In genomic region chr4:122531038-122531437, GRCh38 we compare ENCODE assay signal across 9 cellular contexts.
"Had no signal": no experiment of that assay in that cellular context is flagged by ENCODE, and none has a peak within 500 bp of the region (broad histone marks: within the 10 kb centered on the region; RNA-seq: fewer than 3 reads in every experiment).

No MANE protein-coding gene starts in this region.

- H3K27ac Mint-ChIP-seq: HFFc6 had no signal

- H3K36me3 ChIP-seq: HAP-1 had no signal

- ATAC-seq: HCT116, HepG2 had no signal

- H3K9me3 Mint-ChIP-seq: HFFc6 had no signal

- H3K4me1 ChIP-seq: HAP-1 had no signal

- H3K4me3 ChIP-seq: GM23248, HAP-1 had no signal

- H2AFZ ChIP-seq: GM23248 had no signal

- H3K4me1 Mint-ChIP-seq: IgD-negative memory B cell had no signal

- DNase-seq: GM23248, GOT3, H7, HFFc6 had no signal

- FAIRE-seq: HepG2 had no signal

- H3K4me3 Mint-ChIP-seq: HFFc6, IgD-negative memory B cell had no signal

- H3K27ac ChIP-seq: GM23248, HL-60 had no signal

- H3K9me3 ChIP-seq: HAP-1 had no signal

- H3K9ac ChIP-seq: GM23248 had no signal

- H3K36me3 Mint-ChIP-seq: IgD-negative memory B cell had no signal
